In genomic region chr9:109604036-109604600, GRCh38 we compare ENCODE assay signal across 17 cellular contexts.
"Had no signal": no experiment of that assay in that cellular context is flagged by ENCODE, and none has a peak within 500 bp of the region (broad histone marks: within the 10 kb centered on the region; RNA-seq: fewer than 3 reads in every experiment).

No MANE protein-coding gene starts in this region.

- ATAC-seq: effector memory CD8-positive, alpha-beta T cell; gastroesophageal sphincter; stimulated activated naive B cell treated with anti-CD40 and anti-IgM and Interleukin-4, amounts not matched to agents 10 μg/mL and 1 μg/mL and 100 μg/mL, for 72 hours had no signal

- H3K4me3 ChIP-seq: gastroesophageal sphincter, left ventricle myocardium inferior, thyroid gland had no signal

- H3K9me3 ChIP-seq: thyroid gland had no signal

- H3K27me3 ChIP-seq: gastroesophageal sphincter, thyroid gland had no signal

- DNase-seq: activated CD4-positive, alpha-beta T cell treated with anti-CD3 and anti-CD28 coated beads, Interleukin-2, amount 10 ng/mL, durations not matched to agents 7 days and 5 days; activated CD4-positive, CD25-positive, alpha-beta regulatory T cell; activated naive CD8-positive, alpha-beta T cell treated with anti-CD3 and anti-CD28 coated beads for 36 hours; amygdala; effector memory CD8-positive, alpha-beta T cell; islet precursor cell; left ventricle myocardium inferior; naive B cell; stimulated activated CD4-positive, alpha-beta T cell treated with anti-CD3 and anti-CD28 coated beads, Interleukin-12 subunit alpha, Interleukin-12 subunit beta, amount 100 ng/mL, for 4 hours; stimulated activated CD4-positive, alpha-beta T cell treated with anti-CD3 and anti-CD28 coated beads, Interleukin-2, amount 100 ng/mL, for 24 hours; stimulated activated naive B cell treated with anti-CD40 and anti-IgM and Interleukin-4, amounts not matched to agents 10 μg/mL and 1 μg/mL and 100 μg/mL, for 72 hours; T-helper 2 cell; thyroid gland had no signal

- FAIRE-seq: urothelium cell line had no signal

- H3K79me2 ChIP-seq: parathyroid adenoma had no signal

- H3K27ac ChIP-seq: epithelial cell of prostate, gastroesophageal sphincter, left ventricle myocardium inferior, parathyroid adenoma, thyroid gland had no signal

- H3K36me3 ChIP-seq: gastroesophageal sphincter, left ventricle myocardium inferior, thyroid gland had no signal

- H2AFZ ChIP-seq: parathyroid adenoma had no signal

- H3K9ac ChIP-seq: parathyroid adenoma had no signal

- H3K4me1 ChIP-seq: gastroesophageal sphincter, left ventricle myocardium inferior, parathyroid adenoma, thyroid gland had no signal
